8 cellular contexts compared by ENCODE assay signal in genomic region chr19:44112802-44113137, GRCh38. TPM values are rescaled to one million over a fixed set of nuclear protein-coding genes. Genes with fewer than 3 reads are reported as not detected.
A peak's percentile ranks its signal among the peaks of the same experiment; 100 is the strongest.
DNase-seq lines count a peak whose midpoint lies in the region; ATAC-seq and TF ChIP-seq lines count a peak whose summit lies in the region.

No MANE protein-coding gene starts in this region.

- peak overlapping the region; percentile 98 for H3K4me3 Mint-ChIP-seq in activated naive CD4-positive, alpha-beta T cell treated with anti-CD3 and anti-CD28 coated beads, Interleukin-2, amount 50 U/mL, for 24 hours
- peak overlapping the region; percentile 96 to 97 (median 97) for H3K4me3 Mint-ChIP-seq in T-cell
- H3K4me3 Mint-ChIP-seq in stimulated activated naive B cell treated with anti-CD40 and anti-IgM and Interleukin-4, amounts not matched to agents 10 μg/mL and 1 μg/mL and 100 μg/mL, for 72 hours: peak overlapping the region; percentile 96 to 99

- H3K4me2 ChIP-seq in hepatocyte: peak overlapping the region; percentile 78

- H3K27ac Mint-ChIP-seq in activated naive CD4-positive, alpha-beta T cell treated with anti-CD3 and anti-CD28 coated beads, Interleukin-2, amount 50 U/mL, for 24 hours: peak overlapping the region; percentile 92
- H3K27ac Mint-ChIP-seq in T-cell: peak overlapping the region in 1 of 2 donors; percentile 89
- H3K27ac Mint-ChIP-seq in stimulated activated naive B cell treated with anti-CD40 and anti-IgM and Interleukin-4, amounts not matched to agents 10 μg/mL and 1 μg/mL and 100 μg/mL, for 72 hours: peak overlapping the region; percentile 93

- H3K27me3 Mint-ChIP-seq in activated naive CD4-positive, alpha-beta T cell treated with anti-CD3 and anti-CD28 coated beads, Interleukin-2, amount 50 U/mL, for 24 hours: no peaks in the 10 kb centered on the region
- H3K27me3 Mint-ChIP-seq in T-cell: no peaks in the 10 kb centered on the region
- H3K27me3 Mint-ChIP-seq in stimulated activated naive B cell treated with anti-CD40 and anti-IgM and Interleukin-4, amounts not matched to agents 10 μg/mL and 1 μg/mL and 100 μg/mL, for 72 hours: no peaks in the 10 kb centered on the region

- H4K20me1 ChIP-seq in hepatocyte (ENCODE audit: insufficient read depth, poor library complexity, severe bottlenecking): no peaks in the 10 kb centered on the region

- peaks cover 14% of the 10 kb centered on the region for H3K9me3 Mint-ChIP-seq in activated naive CD4-positive, alpha-beta T cell treated with anti-CD3 and anti-CD28 coated beads, Interleukin-2, amount 50 U/mL, for 24 hours
- H3K9me3 Mint-ChIP-seq in T-cell: peaks cover 10 to 26% (median 24%) of the 10 kb centered on the region in 3 donors
- H3K9me3 Mint-ChIP-seq in stimulated activated naive B cell treated with anti-CD40 and anti-IgM and Interleukin-4, amounts not matched to agents 10 μg/mL and 1 μg/mL and 100 μg/mL, for 72 hours: peaks cover 18 to 19% of the 10 kb centered on the region in 2 donors

- H3K79me2 ChIP-seq in hepatocyte: peaks cover 18% of the 10 kb centered on the region

- peak overlapping the region; percentile 32 for H2AFZ ChIP-seq in hepatocyte

- H3K4me3 ChIP-seq in hepatocyte: peak overlapping the region; percentile 32

- H3K36me3 Mint-ChIP-seq in activated naive CD4-positive, alpha-beta T cell treated with anti-CD3 and anti-CD28 coated beads, Interleukin-2, amount 50 U/mL, for 24 hours: peaks cover 24% of the 10 kb centered on the region
- peaks cover 34% of the 10 kb centered on the region for H3K36me3 Mint-ChIP-seq in T-cell
- peaks cover 24 to 51% of the 10 kb centered on the region in 2 donors for H3K36me3 Mint-ChIP-seq in stimulated activated naive B cell treated with anti-CD40 and anti-IgM and Interleukin-4, amounts not matched to agents 10 μg/mL and 1 μg/mL and 100 μg/mL, for 72 hours

- H3K27ac ChIP-seq in hepatocyte: peak overlapping the region; percentile 71

- H3K4me1 ChIP-seq in hepatocyte (ENCODE audit: insufficient read depth): peaks cover 5% of the 10 kb centered on the region

- ATAC-seq in T-cell (replicated peaks in 1 of 4): no peak
- no peak for ATAC-seq in stimulated activated naive B cell treated with anti-CD40 and anti-IgM and Interleukin-4, amounts not matched to agents 10 μg/mL and 1 μg/mL and 100 μg/mL, for 72 hours (replicated peaks)

- peaks cover 13% of the 10 kb centered on the region for H3K9me3 ChIP-seq in hepatocyte (ENCODE audit: low read depth)

- no peaks in the 10 kb centered on the region for H3K27me3 ChIP-seq in hepatocyte

- POLR2A ChIA-PET in T-cell (lab: Charles Lee): no interaction called here

- no peak for TF ChIP-seq CTCF in hepatocyte (IDR thresholded peaks at IDR 0.05; ENCODE audit: poor library complexity)

- no peaks in the 10 kb centered on the region for H3K36me3 ChIP-seq in hepatocyte (replicated peaks; ENCODE audit: insufficient read depth, low read depth)

- CTCF ChIA-PET in T-cell (lab: Charles Lee): no interaction called here

- H3K4me1 Mint-ChIP-seq in activated naive CD4-positive, alpha-beta T cell treated with anti-CD3 and anti-CD28 coated beads, Interleukin-2, amount 50 U/mL, for 24 hours: peaks cover 31% of the 10 kb centered on the region
- H3K4me1 Mint-ChIP-seq in T-cell: peaks cover 35 to 38% (median 35%) of the 10 kb centered on the region in 3 donors
- peaks cover 8 to 17% of the 10 kb centered on the region in 2 donors for H3K4me1 Mint-ChIP-seq in stimulated activated naive B cell treated with anti-CD40 and anti-IgM and Interleukin-4, amounts not matched to agents 10 μg/mL and 1 μg/mL and 100 μg/mL, for 72 hours

- DNase-seq in activated naive CD4-positive, alpha-beta T cell (lab: John Stamatoyannopoulos, UW): no peak
- DNase-seq in T-cell: no peak
- DNase-seq in hepatocyte (ENCODE audit: low spot score): no peak
- no peak for DNase-seq in stimulated activated naive B cell treated with anti-CD40 and anti-IgM and Interleukin-4, amounts not matched to agents 10 μg/mL and 1 μg/mL and 100 μg/mL, for 72 hours
- DNase-seq in NCI-H2227 treated with DMSO at 0.1 percent for 48 hours (lab: John Stamatoyannopoulos, UW): no peak
- DNase-seq in A172 (ENCODE audit: low spot score): no peak
- no peak for DNase-seq in cerebellum (ENCODE audit: low spot score)

- no peaks in the 10 kb centered on the region for H3K9me2 ChIP-seq in hepatocyte (replicated peaks; ENCODE audit: insufficient read depth)

- 1% methylated on average over 11 of the region's 11 CpGs for WGBS in hepatocyte (ENCODE audit: low lambda C conversion rate, missing lambda C conversion rate)

RNA-seq across cellular contexts. Expression of gene ZNF225, which starts 0.4 kb away (rescaled TPM):
- total RNA-seq in T-cell: 10 to 100 TPM in 1 of 5 donors, 1 to 10 TPM in 4; 1.6 to 10.6 (median 9.8) TPM
- total RNA-seq in hepatocyte: 4.1 TPM in 2 replicates
- 1.2 and 2.9 TPM in 2 replicates for polyA plus RNA-seq in hepatocyte
- 3.7 and 3.9 TPM in 2 replicates for total RNA-seq in A172 (2014; rRNA removed; shearing (Covaris generic))
- total RNA-seq in cerebellum: 9.8 TPM

RNA-seq across cellular contexts. Expression of gene ZNF224, which starts 18.6 kb away (rescaled TPM):
- total RNA-seq in T-cell (10 to 100 TPM; 42.2 to 72.3 (median 71.2) TPM), hepatocyte (24.8 and 25.9 TPM in 2 replicates), cerebellum (44.5 TPM)
- polyA plus RNA-seq in hepatocyte: 17.6 and 20.8 TPM in 2 replicates
- total RNA-seq in A172 (2014; rRNA removed; shearing (Covaris generic)): 15.6 and 17.3 TPM in 2 replicates

RNA-seq across cellular contexts. Expression of gene ZNF234, which starts 28.6 kb away (rescaled TPM):
- total RNA-seq in T-cell: 10 to 100 TPM in 3 of 5 donors, 1 to 10 TPM in 2; 3.3 to 21.5 (median 18.6) TPM
- total RNA-seq in hepatocyte: 8.6 and 9.9 TPM in 2 replicates
- polyA plus RNA-seq in hepatocyte: 4.1 and 6.7 TPM in 2 replicates
- 10.5 and 13.2 TPM in 2 replicates for total RNA-seq in A172 (2014; rRNA removed; shearing (Covaris generic))
- 26.1 TPM for total RNA-seq in cerebellum

RNA-seq across cellular contexts. Expression of gene ZNF284, which starts 40.8 kb away (rescaled TPM):
- total RNA-seq in T-cell: 1 to 10 TPM; 2.6 to 5.9 (median 4.9) TPM
- 2.6 and 2.9 TPM in 2 replicates for total RNA-seq in hepatocyte
- polyA plus RNA-seq in hepatocyte: 0.87 and 1.4 TPM in 2 replicates
- total RNA-seq in A172 (2014; rRNA removed; shearing (Covaris generic)): 1.1 and 2.6 TPM in 2 replicates
- total RNA-seq in cerebellum: 7.1 TPM

RNA-seq across cellular contexts. Expression of gene ZNF226, which starts 52.1 kb away (rescaled TPM):
- 10 to 100 TPM; 12.3 to 42.0 (median 38.0) TPM for total RNA-seq in T-cell
- 22.6 and 30.9 TPM in 2 replicates for total RNA-seq in hepatocyte
- 30.9 and 31.2 TPM in 2 replicates for polyA plus RNA-seq in hepatocyte
- 23.8 and 30.3 TPM in 2 replicates for total RNA-seq in A172 (2014; rRNA removed; shearing (Covaris generic))
- 60.6 TPM for total RNA-seq in cerebellum
